In the genomic region with DNA sequence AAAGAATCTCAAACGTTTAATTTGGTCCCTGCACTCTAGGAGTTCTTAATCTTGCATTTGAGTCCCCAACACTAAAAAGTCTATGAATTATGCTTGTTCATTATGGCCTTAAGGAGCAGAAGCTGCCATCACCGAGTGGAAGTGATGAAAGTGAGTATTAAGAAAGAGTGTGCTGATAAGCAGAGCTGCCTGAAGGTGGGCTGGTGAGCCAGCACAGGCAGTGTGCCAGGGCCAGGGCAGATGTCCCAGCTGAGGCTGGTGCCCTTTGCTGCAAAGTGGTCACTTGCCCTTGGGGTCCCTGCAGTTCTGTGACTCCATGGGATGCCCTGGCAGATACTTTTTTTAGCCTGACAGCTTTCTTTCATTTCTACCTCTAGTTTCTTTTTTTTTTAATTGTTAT, we compare ENCODE assay signal across 16 cellular contexts.
DNase-seq lines count a peak whose midpoint lies in the region; ATAC-seq and TF ChIP-seq lines count a peak whose summit lies in the region.
"Had no signal": no experiment of that assay in that cellular context is flagged by ENCODE, and none has a peak within 500 bp of the region (broad histone marks: within the 10 kb centered on the region; RNA-seq: fewer than 3 reads in every experiment).

No MANE protein-coding gene starts in this region.

- H3K27me3 ChIP-seq in tibial artery = peaks cover 0 to 9% of the 10 kb centered on the region in 2 donors

- H3K4me1 ChIP-seq in tibial artery = peaks cover 0 to 8% (median 0%) of the 10 kb centered on the region in 4 donors
- H3K4me1 ChIP-seq: lower lobe of right lung had no signal

- intact Hi-C loops in tibial artery (cut with DNase I; ENCODE audit: low total_unique reads) = no loop called here

- ATAC-seq in central memory CD8-positive, alpha-beta T cell (replicated peaks; ENCODE audit: extremely low read depth, poor library complexity, severe bottlenecking) = no peak
- no peak for ATAC-seq in naive B cell (ENCODE audit: low read depth in 2 of 2)
- ATAC-seq: activated CD8-positive, alpha-beta T cell treated with anti-CD3 and anti-CD28 coated beads, Interleukin-2, amount 10 ng/mL, durations not matched to agents 7 days and 5 days had no signal

- H3K9me3 ChIP-seq in tibial artery = no peaks in the 10 kb centered on the region
- H3K9me3 ChIP-seq: lower lobe of right lung had no signal

- no peak overlapping the region for H3K4me3 ChIP-seq in GM12865 (ENCODE audit: low read depth, low read length)
- no peak overlapping the region for H3K4me3 ChIP-seq in NB4 (ENCODE audit: low read depth, low read length)
- no peak overlapping the region for H3K4me3 ChIP-seq in tibial artery
- H3K4me3 ChIP-seq: lower lobe of right lung had no signal

- peaks cover 22% of the 10 kb centered on the region for H3K4me1 Mint-ChIP-seq in central memory CD8-positive, alpha-beta T cell
- peaks cover 40 to 61% (median 55%) of the 10 kb centered on the region in 3 donors for H3K4me1 Mint-ChIP-seq in naive B cell

- H3K36me3 Mint-ChIP-seq in central memory CD8-positive, alpha-beta T cell (ENCODE audit: insufficient read depth) = peaks cover 2% of the 10 kb centered on the region
- H3K36me3 Mint-ChIP-seq in naive B cell = peaks cover 0 to 2% of the 10 kb centered on the region in 2 donors

- peak; percentile 23 for DNase-seq in GM12865 (ENCODE audit: low read depth)
- peak; percentile 56 for DNase-seq in NB4 (ENCODE audit: low read depth)
- DNase-seq in central memory CD8-positive, alpha-beta T cell (ENCODE audit: low spot score in 2 of 2) = no peak
- DNase-seq in naive B cell = no peak
- DNase-seq in NCI-H69 (lab: John Stamatoyannopoulos, UW) = no peak
- no peak for DNase-seq in GM20000 (ENCODE audit: low spot score)
- no peak for DNase-seq in tibial artery
- no peak for DNase-seq in HT-29 (ENCODE audit: low spot score)
- DNase-seq: activated CD8-positive, alpha-beta T cell treated with anti-CD3 and anti-CD28 coated beads, Interleukin-2, amount 10 ng/mL, durations not matched to agents 7 days and 5 days; activated naive CD4-positive, alpha-beta T cell treated with anti-CD3 and anti-CD28 coated beads, Interleukin-2, amount 50 U/mL, for 16 hours; hippocampal formation; lower lobe of right lung; NCI-H1092; NCI-H526 treated with DMSO at 0.1 percent for 48 hours; stimulated activated CD4-positive, alpha-beta T cell treated with anti-CD3 and anti-CD28 coated beads, Interleukin-4, amount 100 ng/mL, for 4 hours; T-helper 1 cell had no signal

- peaks cover 14% of the 10 kb centered on the region for H3K27me3 Mint-ChIP-seq in central memory CD8-positive, alpha-beta T cell
- H3K27me3 Mint-ChIP-seq in naive B cell = no peaks in the 10 kb centered on the region

- peak overlapping the region; percentile 61 for H3K4me3 Mint-ChIP-seq in central memory CD8-positive, alpha-beta T cell
- H3K4me3 Mint-ChIP-seq in naive B cell = peak overlapping the region in 7 of 8 donors; percentile 73 to 90 (median 82)
- H3K4me3 Mint-ChIP-seq: activated CD8-positive, alpha-beta T cell treated with anti-CD3 and anti-CD28 coated beads, Interleukin-2, amount 10 ng/mL, durations not matched to agents 7 days and 5 days had no signal

- no peak for TF ChIP-seq POLR2A in NB4 (IDR thresholded peaks at IDR 0.05; ENCODE audit: extremely low read depth, insufficient read length)

- peaks cover under 1% of the 10 kb centered on the region for H3K9me3 Mint-ChIP-seq in central memory CD8-positive, alpha-beta T cell
- peaks cover 0 to 2% (median 0%) of the 10 kb centered on the region in 7 donors for H3K9me3 Mint-ChIP-seq in naive B cell

- no peaks in the 10 kb centered on the region for H3K36me3 ChIP-seq in tibial artery
- H3K36me3 ChIP-seq: lower lobe of right lung had no signal

- peak overlapping the region; percentile 38 for H3K27ac Mint-ChIP-seq in central memory CD8-positive, alpha-beta T cell (ENCODE audit: low read depth)
- H3K27ac Mint-ChIP-seq in naive B cell = peak overlapping the region in 2 of 6 donors; percentile 81 to 95
- H3K27ac Mint-ChIP-seq: activated CD8-positive, alpha-beta T cell treated with anti-CD3 and anti-CD28 coated beads, Interleukin-2, amount 10 ng/mL, durations not matched to agents 7 days and 5 days had no signal

- no peak overlapping the region for H3K27ac ChIP-seq in tibial artery
- H3K27ac ChIP-seq: lower lobe of right lung had no signal

- TF ChIP-seq CTCF in GM12865 (IDR thresholded peaks at IDR 0.05; ENCODE audit: insufficient read depth, low read depth, low read length, missing control alignments) = no peak
- TF ChIP-seq CTCF in NB4 (IDR thresholded peaks at IDR 0.05; ENCODE audit: low read depth, low read length) = no peak
- TF ChIP-seq CTCF in GM20000 (IDR thresholded peaks at IDR 0.05; ENCODE audit: extremely low read depth, missing control alignments) = no peak
- TF ChIP-seq CTCF in tibial artery (IDR thresholded peaks at IDR 0.05) = no peak

Comparison
In these comparisons a context has a peak if more than half of its experiments do, and no peak if none do; other contexts are left out.
1. DNase-seq: peak in GM12865 (single experiment) and NB4 (single experiment); none in central memory CD8-positive, alpha-beta T cell (0 of 2), naive B cell (single experiment), NCI-H69 (single experiment), GM20000 (single experiment), tibial artery (0 of 2) and HT-29 (single experiment).